In genomic region chr11:68621826-68622225, GRCh38 we compare ENCODE assay signal across 18 cellular contexts.
"Had no signal": no experiment of that assay in that cellular context is flagged by ENCODE, and none has a peak within 500 bp of the region (broad histone marks: within the 10 kb centered on the region; RNA-seq: fewer than 3 reads in every experiment).

No MANE protein-coding gene starts in this region.

- H3K9me3 Mint-ChIP-seq: dendritic cell treated with granulocyte-macrophage colony-stimulating factor and Interleukin-4, amounts not matched to agents 40 ng/mL and 50 ng/mL, for 4 days; effector memory CD8-positive, alpha-beta T cell had no signal

- H3K9me3 ChIP-seq: colonic mucosa, esophagus muscularis mucosa, gastroesophageal sphincter, left lung, lower lobe of right lung, mucosa of descending colon had no signal

- DNase-seq: colonic mucosa; cortex of kidney; effector CD8-positive, alpha-beta T cell; effector memory CD8-positive, alpha-beta T cell; foreskin keratinocyte; heart right ventricle; hippocampal formation; left cardiac atrium; left lung; left ventricle myocardium superior; lower lobe of right lung; mesenchymal stem cell; mucosa of descending colon; naive B cell had no signal

- H3K4me3 ChIP-seq: colonic mucosa, esophagus muscularis mucosa, gastroesophageal sphincter, heart right ventricle, left lung, lower lobe of right lung, mucosa of descending colon had no signal

- H3K36me3 Mint-ChIP-seq: naive B cell had no signal

- H3K27ac ChIP-seq: colonic mucosa, esophagus muscularis mucosa, foreskin keratinocyte, gastroesophageal sphincter, heart right ventricle, left lung, lower lobe of right lung had no signal

- H3K36me3 ChIP-seq: colonic mucosa, esophagus muscularis mucosa, left lung, lower lobe of right lung had no signal

- H3K27me3 ChIP-seq: colonic mucosa, esophagus muscularis mucosa, foreskin keratinocyte, gastroesophageal sphincter, left lung had no signal

- ATAC-seq: effector memory CD8-positive, alpha-beta T cell; foreskin keratinocyte; gastroesophageal sphincter; heart right ventricle; left cardiac atrium; left lung; left ventricle myocardium superior; lower lobe of right lung; mucosa of descending colon had no signal

- H3K27ac Mint-ChIP-seq: dendritic cell treated with granulocyte-macrophage colony-stimulating factor and Interleukin-4, amounts not matched to agents 40 ng/mL and 50 ng/mL, for 4 days; effector memory CD8-positive, alpha-beta T cell; mesothelial cell of epicardium; naive B cell had no signal

- H3K4me1 Mint-ChIP-seq: mesothelial cell of epicardium, naive B cell had no signal

- H3K4me3 Mint-ChIP-seq: dendritic cell treated with granulocyte-macrophage colony-stimulating factor and Interleukin-4, amounts not matched to agents 40 ng/mL and 50 ng/mL, for 4 days; effector memory CD8-positive, alpha-beta T cell; mesothelial cell of epicardium; naive B cell had no signal

- H3K4me1 ChIP-seq: colonic mucosa, esophagus muscularis mucosa, foreskin keratinocyte, gastroesophageal sphincter, heart right ventricle, left lung, lower lobe of right lung had no signal
